8 cellular contexts compared by ENCODE assay signal in the genomic region with DNA sequence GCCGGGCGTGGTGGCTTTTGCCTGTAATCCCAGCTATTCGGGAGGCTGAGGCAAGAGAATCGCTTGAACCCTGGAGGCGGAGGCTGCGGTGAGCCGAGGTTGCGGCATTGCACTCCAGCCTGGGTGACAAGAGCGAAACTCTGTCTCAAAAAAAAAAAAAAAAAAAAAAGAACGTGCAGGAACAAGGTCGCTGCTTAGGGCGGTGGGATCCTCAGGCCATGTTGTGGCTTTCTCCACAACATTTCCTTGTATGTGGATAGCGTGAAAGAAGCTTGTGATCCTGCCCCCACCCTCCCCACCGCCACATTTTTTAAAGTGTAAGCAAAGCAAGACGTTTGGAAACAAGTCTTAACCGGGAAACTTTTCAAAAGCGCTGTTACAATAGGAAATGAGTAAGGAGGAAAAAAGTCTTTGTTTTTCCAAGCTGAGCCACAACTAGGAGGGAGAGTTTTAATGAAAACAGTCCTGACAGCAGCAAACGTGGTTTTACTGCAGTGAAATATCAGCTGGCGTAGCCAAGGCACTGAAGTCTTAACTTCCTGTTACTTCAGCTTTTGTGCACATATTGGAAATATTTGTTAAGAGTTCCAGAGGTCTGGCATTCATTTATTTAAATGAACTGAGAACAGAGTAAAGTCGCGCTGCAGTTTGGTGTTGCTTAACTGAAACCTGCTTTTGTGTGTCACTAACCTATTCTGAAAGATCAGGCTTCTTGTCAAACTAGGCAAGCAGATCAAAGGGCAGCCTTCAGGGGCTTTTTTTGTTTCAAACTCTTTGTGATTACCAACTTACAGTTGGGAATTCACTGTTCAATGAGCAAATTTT. TPM values are rescaled to one million over a fixed set of nuclear protein-coding genes. Genes with fewer than 3 reads are reported as not detected.
DNase-seq lines count a peak whose midpoint lies in the region; ATAC-seq, FAIRE-seq and TF ChIP-seq lines count a peak whose summit lies in the region.

No MANE protein-coding gene starts in this region.

- DNase-seq in SIG-M5 (lab: John Stamatoyannopoulos, UW): peak; percentile 60
- DNase-seq in bronchial epithelial cell (ENCODE audit: low read depth): peak; percentile 96
- DNase-seq in kidney glomerular epithelial cell (lab: John Stamatoyannopoulos, UW): peak; percentile 83
- peak; percentile 43 for DNase-seq in stimulated activated CD4-positive, alpha-beta T cell treated with anti-CD3 and anti-CD28 coated beads, Interleukin-1b, Interleukin-23, amount 100 ng/mL, for 48 hours
- no peak for DNase-seq in NCI-H2171 treated with DMSO at 0.1 percent for 48 hours (lab: John Stamatoyannopoulos, UW)

- H3K4me3 ChIP-seq in ACC112 (ENCODE audit: low read depth, low read length) (peak overlapping the region; percentile 96), bronchial epithelial cell (ENCODE audit: low read depth, low read length) (peak overlapping the region; percentile 63)

- H3K79me2 ChIP-seq in ACC112 (ENCODE audit: control insufficient read depth, insufficient read depth, low read length, unreplicated experiment): peaks cover 83% of the 10 kb centered on the region

- H2AFZ ChIP-seq in ACC112 (ENCODE audit: low read length, unreplicated experiment): no peak overlapping the region

- ATAC-seq in GM19468 (IDR thresholded peaks at IDR 0.05; ENCODE audit: extremely low read depth, unreplicated experiment) (peak; percentile 16), GM19455 (IDR thresholded peaks at IDR 0.05; ENCODE audit: unreplicated experiment) (no peak)

- FAIRE-seq in bronchial epithelial cell (lab: Jason Lieb, UNC): no peak

- H3K27ac ChIP-seq in ACC112 (ENCODE audit: low read depth, low read length): peak overlapping the region; percentile 99

- H3K36me3 ChIP-seq in ACC112 (ENCODE audit: insufficient read depth, low read length): peaks cover 33% of the 10 kb centered on the region
- H3K36me3 ChIP-seq in bronchial epithelial cell (ENCODE audit: control insufficient read depth, insufficient read depth, low read length): peaks cover 14% of the 10 kb centered on the region

- no peak for TF ChIP-seq CTCF in bronchial epithelial cell (IDR thresholded peaks at IDR 0.05; ENCODE audit: insufficient read depth, low read length, severe bottlenecking)

- H3K27me3 ChIP-seq in ACC112 (ENCODE audit: insufficient read depth, low read length) (no peaks in the 10 kb centered on the region), bronchial epithelial cell (ENCODE audit: control insufficient read depth, insufficient read depth, low read length) (no peaks in the 10 kb centered on the region)

- peaks cover 28% of the 10 kb centered on the region for H3K4me1 ChIP-seq in ACC112 (ENCODE audit: control insufficient read depth, insufficient read depth, low read length, unreplicated experiment)

RNA-seq across cellular contexts. Expression of gene TGIF1, which starts 3.8 kb away (rescaled TPM):
- 198 and 441 TPM in 2 replicates for total RNA-seq in bronchial epithelial cell
